ENCODE assay signal across 15 cellular contexts in genomic region chr13:32125221-32125621, GRCh38.
A peak's percentile ranks its signal among the peaks of the same experiment; 100 is the strongest.
DNase-seq lines count a peak whose midpoint lies in the region; ATAC-seq and TF ChIP-seq lines count a peak whose summit lies in the region.
"Had no signal": no experiment of that assay in that cellular context is flagged by ENCODE, and none has a peak within 500 bp of the region (broad histone marks: within the 10 kb centered on the region; RNA-seq: fewer than 3 reads in every experiment).

No MANE protein-coding gene starts in this region.

- peak; percentile 44 for DNase-seq in H4 (ENCODE audit: low spot score)
- DNase-seq in body of pancreas: peak in 1 of 4 donors; percentile 25
- DNase-seq in right cardiac atrium: no peak
- DNase-seq in thyroid gland: no peak
- no peak for DNase-seq in activated naive CD4-positive, alpha-beta T cell treated with anti-CD3 and anti-CD28 coated beads, Interleukin-2, amount 50 U/mL, for 16 hours
- no peak for DNase-seq in NCI-H446 treated with DMSO at 0.1 percent for 48 hours (lab: John Stamatoyannopoulos, UW)
- no peak for DNase-seq in activated CD4-positive, alpha-beta T cell treated with anti-CD3 and anti-CD28 coated beads for 48 hours
- DNase-seq: activated CD4-positive, alpha-beta memory T cell treated with anti-CD3 and anti-CD28 coated beads, Interleukin-2, amount 10 ng/mL, durations not matched to agents 7 days and 5 days; activated naive CD4-positive, alpha-beta T cell; CD8-positive, alpha-beta memory T cell; dorsolateral prefrontal cortex; hypothalamus; NCI-H1417; NCI-H774 had no signal

- WGBS in body of pancreas, 2 donors: 77 to 88% methylated on average over 2 of the region's 2 CpGs
- 24% methylated on average over 2 of the region's 2 CpGs for WGBS in right cardiac atrium
- WGBS in thyroid gland, 2 donors: 72 to 81% methylated on average over 2 of the region's 2 CpGs

- H3K27me3 ChIP-seq in body of pancreas: no peaks in the 10 kb centered on the region
- H3K27me3 ChIP-seq in right cardiac atrium (ENCODE audit: control insufficient read depth, insufficient read depth): no peaks in the 10 kb centered on the region
- H3K27me3 ChIP-seq in thyroid gland: no peaks in the 10 kb centered on the region
- H3K27me3 ChIP-seq: dorsolateral prefrontal cortex had no signal

- H3K9me3 ChIP-seq in body of pancreas (no peaks in the 10 kb centered on the region), right cardiac atrium (ENCODE audit: control insufficient read depth, low read length) (no peaks in the 10 kb centered on the region), thyroid gland (no peaks in the 10 kb centered on the region)

- no peak overlapping the region for H3K27ac ChIP-seq in body of pancreas
- peak overlapping the region; percentile 89 for H3K27ac ChIP-seq in right cardiac atrium (ENCODE audit: low read length)
- H3K27ac ChIP-seq in thyroid gland: peak overlapping the region; percentile 1 to 18 (median 10)

- H3K4me3 ChIP-seq in body of pancreas: no peak overlapping the region
- H3K4me3 ChIP-seq in right cardiac atrium (ENCODE audit: low read length): no peak overlapping the region
- no peak overlapping the region for H3K4me3 ChIP-seq in thyroid gland (replicated peaks in 1 of 3)
- H3K4me3 ChIP-seq: dorsolateral prefrontal cortex had no signal

- H3K36me3 ChIP-seq in body of pancreas (replicated peaks in 1 of 2; ENCODE audit: insufficient read depth in 1 of 2, low read depth in 2 of 2) (peaks cover 0 to 2% of the 10 kb centered on the region in 2 donors), thyroid gland (no peaks in the 10 kb centered on the region)

- TF ChIP-seq POLR2A in body of pancreas (IDR thresholded peaks at IDR 0.05): no peak
- no peak for TF ChIP-seq POLR2A in thyroid gland (IDR thresholded peaks at IDR 0.05)

- TF ChIP-seq CTCF in body of pancreas (IDR thresholded peaks at IDR 0.05) (no peak), thyroid gland (IDR thresholded peaks at IDR 0.05) (no peak)

- ATAC-seq in body of pancreas: peak; percentile 40
- peak; percentile 89 to 90 for ATAC-seq in right cardiac atrium
- ATAC-seq in HG03175 (IDR thresholded peaks at IDR 0.05; ENCODE audit: unreplicated experiment): no peak

- intact Hi-C loops in body of pancreas (cut with DNase I) (no loop called here), right cardiac atrium (cut with DNase I) (no loop called here), thyroid gland (cut with DNase I) (no loop called here)

- no peaks in the 10 kb centered on the region for H3K4me1 ChIP-seq in body of pancreas
- peaks cover 6% of the 10 kb centered on the region for H3K4me1 ChIP-seq in right cardiac atrium (ENCODE audit: control insufficient read depth, insufficient read depth, low read length)
- H3K4me1 ChIP-seq in thyroid gland: no peaks in the 10 kb centered on the region

Comparison
In these comparisons a context has a peak if more than half of its experiments do, and no peak if none do; other contexts are left out.
1. H3K27ac ChIP-seq: peak in right cardiac atrium (single experiment) and thyroid gland (3 of 3); none in body of pancreas (0 of 4).